Comparison of ENCODE assay signal across 20 cellular contexts in genomic region chr10:100782845-100783244, GRCh38. TPM values are rescaled to one million over a fixed set of nuclear protein-coding genes. Genes with fewer than 3 reads are reported as not detected.
DNase-seq lines count a peak whose midpoint lies in the region; ATAC-seq and TF ChIP-seq lines count a peak whose summit lies in the region.
"Had no signal": no experiment of that assay in that cellular context is flagged by ENCODE, and none has a peak within 500 bp of the region (broad histone marks: within the 10 kb centered on the region; RNA-seq: fewer than 3 reads in every experiment).

No MANE protein-coding gene starts in this region.

- no peak overlapping the region for H3K14ac ChIP-seq in IMR-90 (replicated peaks; ENCODE audit: low read depth, low read length)

- CTCF ChIA-PET in IMR-90 (lab: Yijun Ruan, JAX): no interaction called here

- peak overlapping the region; percentile 57 for H2AK9ac ChIP-seq in IMR-90 (replicated peaks; ENCODE audit: low read depth, low read length, poor library complexity)

- H2BK20ac ChIP-seq in IMR-90 (ENCODE audit: low read depth, low read length): no peak overlapping the region

- no peak overlapping the region for H3K18ac ChIP-seq in IMR-90 (ENCODE audit: low read depth, low read length)

- no peak overlapping the region for H4K8ac ChIP-seq in IMR-90 (ENCODE audit: low read depth in 2 of 2, low read length in 2 of 2)

- H3K27ac Mint-ChIP-seq in stimulated activated effector memory CD8-positive, alpha-beta T cell treated with anti-CD3 and anti-CD28 coated beads, Interleukin-12 subunit alpha, Interleukin-12 subunit beta, amount 100 ng/mL, for 72 hours: peak overlapping the region; percentile 23
- H3K27ac Mint-ChIP-seq: HFFc6 had no signal

- no peak overlapping the region for H3K9ac ChIP-seq in IMR-90 (ENCODE audit: low read depth, low read length)

- no peaks in the 10 kb centered on the region for H4K20me1 ChIP-seq in IMR-90 (ENCODE audit: insufficient read depth, low read length)

- TF ChIP-seq POLR2A in IMR-90 (IDR thresholded peaks at IDR 0.05; ENCODE audit: low read depth, low read length): no peak

- no peak overlapping the region for H3K27ac ChIP-seq in IMR-90 (ENCODE audit: insufficient read depth, low read length)
- no peak overlapping the region for H3K27ac ChIP-seq in dorsolateral prefrontal cortex
- H3K27ac ChIP-seq: A549 had no signal

- in situ Hi-C loops in IMR-90 (cut with MboI; ENCODE audit: low sequenced_read_pairs): no loop called here

- WGBS in IMR-90 (ENCODE audit: extremely low coverage in 2 of 2, insufficient read length in 1 of 2), 2 experiments: 80% methylated on average over 3 of the region's 4 CpGs; no CpG with 5 or more reads in 1 of the 2 experiments

- dilution Hi-C loops in IMR-90 (cut with HindIII; ENCODE audit: low sequenced_read_pairs, unreplicated experiment): no loop called here

- H2BK120ac ChIP-seq in IMR-90 (ENCODE audit: low read depth, low read length): no peak overlapping the region

- no peaks in the 10 kb centered on the region for H3K36me3 ChIP-seq in IMR-90 (ENCODE audit: control insufficient read depth, insufficient read depth, low read length)
- H3K36me3 ChIP-seq: HAP-1 had no signal

- no peak overlapping the region for H2BK5ac ChIP-seq in IMR-90 (ENCODE audit: low read depth, low read length, poor library complexity, severe bottlenecking)

- DNase-seq in IMR-90 (no peak), epithelial cell of proximal tubule (ENCODE audit: low read depth) (no peak), posterior vena cava (ENCODE audit: low spot score) (peak; percentile 12), dorsolateral prefrontal cortex (no peak), HPDE6-E6E7 (ENCODE audit: extremely low spot score) (no peak), cortex of kidney (lab: John Stamatoyannopoulos, UW) (no peak)
- DNase-seq in stimulated activated effector memory CD8-positive, alpha-beta T cell treated with anti-CD3 and anti-CD28 coated beads, Interleukin-12 subunit alpha, Interleukin-12 subunit beta, amount 100 ng/mL, for 72 hours (ENCODE audit: low spot score in 2 of 2): no peak
- DNase-seq: 8988T; ACHN; AML-193; C1 segment of cervical spinal cord; Caco-2; CD4-positive, alpha-beta memory T cell; DMS153; DND-41; GOT3; HFFc6 had no signal

- H3K36me3 Mint-ChIP-seq in stimulated activated effector memory CD8-positive, alpha-beta T cell treated with anti-CD3 and anti-CD28 coated beads, Interleukin-12 subunit alpha, Interleukin-12 subunit beta, amount 100 ng/mL, for 72 hours: no peaks in the 10 kb centered on the region
- H3K36me3 Mint-ChIP-seq: CD4-positive, alpha-beta memory T cell had no signal

- no peaks in the 10 kb centered on the region for H3K79me1 ChIP-seq in IMR-90 (ENCODE audit: low read depth in 1 of 2, low read length in 2 of 2)

- no peak for ATAC-seq in IMR-90 (ENCODE audit: low read depth)
- ATAC-seq in stimulated activated effector memory CD8-positive, alpha-beta T cell treated with anti-CD3 and anti-CD28 coated beads, Interleukin-12 subunit alpha, Interleukin-12 subunit beta, amount 100 ng/mL, for 72 hours: no peak
- ATAC-seq: A549 had no signal

- H2AFZ ChIP-seq in IMR-90 (replicated peaks; ENCODE audit: low read length, poor library complexity): no peak overlapping the region

- no peaks in the 10 kb centered on the region for H3K9me3 ChIP-seq in IMR-90 (ENCODE audit: control insufficient read depth, insufficient read depth, low read length)
- H3K9me3 ChIP-seq: Caco-2, HAP-1 had no signal

- POLR2A ChIA-PET in IMR-90 (lab: Charles Lee; ENCODE audit: unreplicated experiment): no interaction called here

- H3K9me3 Mint-ChIP-seq in stimulated activated effector memory CD8-positive, alpha-beta T cell treated with anti-CD3 and anti-CD28 coated beads, Interleukin-12 subunit alpha, Interleukin-12 subunit beta, amount 100 ng/mL, for 72 hours: no peaks in the 10 kb centered on the region
- H3K9me3 Mint-ChIP-seq: CD4-positive, alpha-beta memory T cell had no signal

- TF ChIP-seq CTCF in IMR-90 (conservative IDR thresholded peaks at IDR 0.05; ENCODE audit: low read depth, low read length) (no peak), epithelial cell of proximal tubule (conservative IDR thresholded peaks at IDR 0.05; ENCODE audit: low read depth, low read length) (peak; percentile 6), dorsolateral prefrontal cortex (IDR thresholded peaks at IDR 0.05 in 54 of 56, conservative IDR thresholded peaks at IDR 0.05 in 2 of 56; ENCODE audit: low read depth in 1 of 56, partially characterized antibody in 56 of 56) (no peak)

- no peaks in the 10 kb centered on the region for H3K9me1 ChIP-seq in IMR-90 (ENCODE audit: insufficient read depth, low read length)

- no peak overlapping the region for H2AK5ac ChIP-seq in IMR-90 (ENCODE audit: low read depth, low read length)

- intact Hi-C loops in IMR-90 (cut with micrococcal nuclease) (no loop called here), posterior vena cava (cut with DNase I) (loop anchor here in 1 of 2 donors (5.0 kb wide), 1 partner anchor 581 kb away; no protein-coding TSS in a partner anchor), dorsolateral prefrontal cortex (cut with DNase I) (no loop called here)

- BruUV-seq in IMR-90 (replicated peaks; lab: Mats Ljungman, UMichigan): no TSS peak

- H3K23ac ChIP-seq in IMR-90 (ENCODE audit: low read depth, low read length): no peak overlapping the region

- H3K4ac ChIP-seq in IMR-90 (ENCODE audit: low read depth, low read length): no peak overlapping the region

- H3K4me1 Mint-ChIP-seq in stimulated activated effector memory CD8-positive, alpha-beta T cell treated with anti-CD3 and anti-CD28 coated beads, Interleukin-12 subunit alpha, Interleukin-12 subunit beta, amount 100 ng/mL, for 72 hours: no peaks in the 10 kb centered on the region
- H3K4me1 Mint-ChIP-seq: CD4-positive, alpha-beta memory T cell had no signal

- H3K4me3 ChIP-seq in IMR-90 (ENCODE audit: insufficient read depth, low read depth, low read length) (no peak overlapping the region), epithelial cell of proximal tubule (ENCODE audit: low read depth, low read length) (no peak overlapping the region), dorsolateral prefrontal cortex (no peak overlapping the region)
- H3K4me3 ChIP-seq: A549, HAP-1 had no signal

- H3K4me1 ChIP-seq in IMR-90 (ENCODE audit: control insufficient read depth, insufficient read depth, low read length): no peaks in the 10 kb centered on the region
- H3K4me1 ChIP-seq: A549, Caco-2, HAP-1 had no signal

- no peak overlapping the region for H3K56ac ChIP-seq in IMR-90 (ENCODE audit: extremely low read depth, insufficient read depth, low read length)

- no peak overlapping the region for H3K4me2 ChIP-seq in IMR-90 (ENCODE audit: low read depth, low read length)
- H3K4me2 ChIP-seq: A549 had no signal

- TF ChIP-seq RAD21 in IMR-90 (IDR thresholded peaks at IDR 0.05; ENCODE audit: low read length): no peak

- H2BK15ac ChIP-seq in IMR-90 (ENCODE audit: low read depth, low read length): no peak overlapping the region

- H4K5ac ChIP-seq in IMR-90 (ENCODE audit: low read depth, low read length): no peak overlapping the region

- no peak overlapping the region for H4K91ac ChIP-seq in IMR-90 (ENCODE audit: insufficient read depth, low read depth, low read length)

- peaks cover 63% of the 10 kb centered on the region for H3K27me3 ChIP-seq in IMR-90 (ENCODE audit: control insufficient read depth, insufficient read depth, low read length)
- peaks cover 0 to 41% (median 13%) of the 10 kb centered on the region in 45 donors for H3K27me3 ChIP-seq in dorsolateral prefrontal cortex

- H3K4me3 Mint-ChIP-seq in stimulated activated effector memory CD8-positive, alpha-beta T cell treated with anti-CD3 and anti-CD28 coated beads, Interleukin-12 subunit alpha, Interleukin-12 subunit beta, amount 100 ng/mL, for 72 hours: no peak overlapping the region
- H3K4me3 Mint-ChIP-seq: CD4-positive, alpha-beta memory T cell; HFFc6 had no signal

TF ChIP-seq in IMR-90, 13 proteins besides CTCF, POLR2A, EP300 and RAD21 (continues in another document):
- TF ChIP-seq SMC3 (IDR thresholded peaks at IDR 0.05; ENCODE audit: low read depth, low read length) (no peak), FOS (IDR thresholded peaks at IDR 0.05; ENCODE audit: low read depth, low read length) (no peak), MAFK (IDR thresholded peaks at IDR 0.05; ENCODE audit: low read depth, low read length) (no peak), USF2 (IDR thresholded peaks at IDR 0.05; ENCODE audit: low read depth, low read length) (no peak), CEBPB (IDR thresholded peaks at IDR 0.05; ENCODE audit: low read depth, low read length) (no peak), MAZ (IDR thresholded peaks at IDR 0.05; ENCODE audit: borderline replicate concordance, low read depth, low read length) (no peak), MXI1 (IDR thresholded peaks at IDR 0.05; ENCODE audit: borderline replicate concordance, low read depth, low read length) (no peak), RCOR1 (IDR thresholded peaks at IDR 0.05; ENCODE audit: insufficient replicate concordance, low read length) (no peak), BHLHE40 (IDR thresholded peaks at IDR 0.05; ENCODE audit: low read depth, low read length) (no peak), CHD1 (IDR thresholded peaks at IDR 0.05; ENCODE audit: low read depth, low read length) (no peak), RFX5 (IDR thresholded peaks at IDR 0.05; ENCODE audit: low read depth, low read length) (no peak), NFE2L2 (IDR thresholded peaks at IDR 0.05; ENCODE audit: low read depth, low read length) (no peak)

RNA-seq across cellular contexts. Expression of gene PAX2, which starts 37.5 kb away (rescaled TPM):
- total RNA-seq in IMR-90 (2012; rRNA removed) (not detected in 2 replicates), epithelial cell of proximal tubule (7.5 and 20.2 TPM in 2 replicates), posterior vena cava (not detected), dorsolateral prefrontal cortex (under 1 TPM in 41 of 120 experiments, not detected in 79; 0.11 to 0.85 (median 0.22) TPM)
- not detected in 2 replicates for polyA plus RNA-seq in IMR-90 (2012; rRNA removed)
- not detected in 2 replicates for polyA plus RNA-seq in IMR-90 (2012; cell fraction: cytosol; rRNA removed)
- not detected in 2 replicates for polyA plus RNA-seq in IMR-90 (2012; cell fraction: nucleus; rRNA removed; ENCODE audit: low replicate concordance)
- total RNA-seq: CD4-positive, alpha-beta memory T cell; HFFc6 had no signal
- polyA plus RNA-seq: BJ; CD4-positive, alpha-beta memory T cell had no signal
